ENCODE assay signal across 17 cellular contexts in genomic region chr15:68812069-68812468, GRCh38. TPM values are rescaled to one million over a fixed set of nuclear protein-coding genes. Genes with fewer than 3 reads are reported as not detected.
DNase-seq lines count a peak whose midpoint lies in the region; ATAC-seq and TF ChIP-seq lines count a peak whose summit lies in the region.
"Had no signal": no experiment of that assay in that cellular context is flagged by ENCODE, and none has a peak within 500 bp of the region (broad histone marks: within the 10 kb centered on the region; RNA-seq: fewer than 3 reads in every experiment).

No MANE protein-coding gene starts in this region.

- no peaks in the 10 kb centered on the region for H3K9me3 ChIP-seq in right cardiac atrium (ENCODE audit: control insufficient read depth, low read length)
- H3K9me3 ChIP-seq in vagina: no peaks in the 10 kb centered on the region

- CTCF ChIA-PET in HEK293T (lab: Yijun Ruan, JAX): interaction anchor here (0.8 kb wide), 1 partner anchor 64 kb away, joined by 3 read pairs; no protein-coding TSS in a partner anchor

- peak overlapping the region; percentile 51 for H3K27ac ChIP-seq in right cardiac atrium (ENCODE audit: low read length)
- H3K27ac ChIP-seq in vagina: peak overlapping the region; percentile 62

- H3K27me3 Mint-ChIP-seq in activated T-helper 1 cell treated with anti-CD3 and anti-CD28 coated beads, Interleukin-12 subunit alpha, Interleukin-12 subunit beta, Interleukin-2, Interleukin-4 antibody, amounts not matched to agents 30 ng/mL and 10 ng/mL and 1 ng/mL, durations not matched to agents 14 hours and 24 hours and 36 hours (ENCODE audit: insufficient read depth): no peaks in the 10 kb centered on the region
- H3K27me3 Mint-ChIP-seq in naive B cell: no peaks in the 10 kb centered on the region
- H3K27me3 Mint-ChIP-seq: activated naive CD8-positive, alpha-beta T cell treated with anti-CD3 and anti-CD28 coated beads, Interleukin-2, amount 10 ng/mL, durations not matched to agents 7 days and 5 days had no signal

- no peak for TF ChIP-seq CTCF in vagina (IDR thresholded peaks at IDR 0.05)

- intact Hi-C loops in right cardiac atrium (cut with DNase I): loop anchor here in 1 of 4 donors (10.0 kb wide), 1 partner anchor 107 kb away; no protein-coding TSS in a partner anchor
- intact Hi-C loops in left ventricle myocardium superior (cut with micrococcal nuclease): no loop called here
- intact Hi-C loops in activated T-helper 1 cell treated with anti-CD3 and anti-CD28 coated beads, Interleukin-12 subunit alpha, Interleukin-12 subunit beta, Interleukin-2, Interleukin-4 antibody, amounts not matched to agents 30 ng/mL and 10 ng/mL and 1 ng/mL, durations not matched to agents 14 hours and 24 hours and 36 hours (cut with micrococcal nuclease): loop anchor here (10.0 kb wide), 2 partner anchors 757 to 943 kb away; partner anchors contain the start of gene PIAS1
- intact Hi-C loops in vagina (cut with DNase I): no loop called here

- ATAC-seq in right cardiac atrium (no peak), left ventricle myocardium superior (no peak), naive B cell (ENCODE audit: low read depth in 2 of 2) (no peak)
- ATAC-seq: activated CD4-positive, CD25-positive, alpha-beta regulatory T cell treated with anti-CD3 and anti-CD28 coated beads, Interleukin-2, amount 50 U/mL, for 24 hours had no signal

- TF ChIP-seq POLR2A in vagina (IDR thresholded peaks at IDR 0.05): no peak

- no peaks in the 10 kb centered on the region for H3K36me3 ChIP-seq in vagina

- H3K4me1 Mint-ChIP-seq in activated T-helper 1 cell treated with anti-CD3 and anti-CD28 coated beads, Interleukin-12 subunit alpha, Interleukin-12 subunit beta, Interleukin-2, Interleukin-4 antibody, amounts not matched to agents 30 ng/mL and 10 ng/mL and 1 ng/mL, durations not matched to agents 14 hours and 24 hours and 36 hours (ENCODE audit: low read depth): peaks cover 85% of the 10 kb centered on the region
- H3K4me1 Mint-ChIP-seq in naive B cell: peaks cover 78 to 92% (median 89%) of the 10 kb centered on the region in 3 donors

- DNase-seq in right cardiac atrium: peak in 1 of 3 donors; percentile 49
- DNase-seq in left ventricle myocardium superior: no peak
- no peak for DNase-seq in activated T-helper 1 cell treated with anti-CD3 and anti-CD28 coated beads, Interleukin-12 subunit alpha, Interleukin-12 subunit beta, Interleukin-2, Interleukin-4 antibody, amounts not matched to agents 30 ng/mL and 10 ng/mL and 1 ng/mL, durations not matched to agents 14 hours and 24 hours and 36 hours (ENCODE audit: low spot score)
- DNase-seq in naive B cell: no peak
- DNase-seq in vagina (ENCODE audit: extremely low spot score in 2 of 2): peak in 1 of 2 donors; percentile 78
- no peak for DNase-seq in HEK293T (ENCODE audit: extremely low spot score)
- DNase-seq in NCI-H2107 treated with DMSO at 0.1 percent for 48 hours (lab: John Stamatoyannopoulos, UW; ENCODE audit: unreplicated experiment): no peak
- no peak for DNase-seq in NK-92 (lab: John Stamatoyannopoulos, UW; ENCODE audit: unreplicated experiment)
- DNase-seq: activated naive CD8-positive, alpha-beta T cell treated with anti-CD3 and anti-CD28 coated beads, Interleukin-2, amount 10 ng/mL, durations not matched to agents 7 days and 5 days; activated T-cell treated with anti-CD3 and anti-CD28 coated beads for 4 hours; cerebellar nuclear complex; DMS53; immature natural killer cell; midbrain; NCI-H1417; NCI-H226 had no signal

- no peaks in the 10 kb centered on the region for H3K27me3 ChIP-seq in right cardiac atrium (ENCODE audit: control insufficient read depth, insufficient read depth)
- H3K27me3 ChIP-seq in vagina: no peaks in the 10 kb centered on the region

- WGBS in right cardiac atrium: 82% methylated on average over 8 of the region's 8 CpGs

- H3K27ac Mint-ChIP-seq in activated T-helper 1 cell treated with anti-CD3 and anti-CD28 coated beads, Interleukin-12 subunit alpha, Interleukin-12 subunit beta, Interleukin-2, Interleukin-4 antibody, amounts not matched to agents 30 ng/mL and 10 ng/mL and 1 ng/mL, durations not matched to agents 14 hours and 24 hours and 36 hours: peak overlapping the region; percentile 53
- peak overlapping the region in 4 of 6 donors; percentile 30 to 79 (median 74) for H3K27ac Mint-ChIP-seq in naive B cell
- H3K27ac Mint-ChIP-seq: activated naive CD8-positive, alpha-beta T cell treated with anti-CD3 and anti-CD28 coated beads, Interleukin-2, amount 10 ng/mL, durations not matched to agents 7 days and 5 days had no signal

- POLR2A ChIA-PET in HEK293T (lab: Yijun Ruan, JAX): interaction anchor here (1.6 kb wide), 1 partner anchor 17 kb away, joined by 4 read pairs; no protein-coding TSS in a partner anchor

- peaks cover 60% of the 10 kb centered on the region for H3K4me1 ChIP-seq in right cardiac atrium (ENCODE audit: control insufficient read depth, insufficient read depth, low read length)
- H3K4me1 ChIP-seq in vagina: peaks cover 74% of the 10 kb centered on the region

- H3K4me3 Mint-ChIP-seq in activated T-helper 1 cell treated with anti-CD3 and anti-CD28 coated beads, Interleukin-12 subunit alpha, Interleukin-12 subunit beta, Interleukin-2, Interleukin-4 antibody, amounts not matched to agents 30 ng/mL and 10 ng/mL and 1 ng/mL, durations not matched to agents 14 hours and 24 hours and 36 hours: no peak overlapping the region
- H3K4me3 Mint-ChIP-seq in naive B cell: peak overlapping the region in 4 of 8 donors; percentile 6 to 57 (median 24)
- H3K4me3 Mint-ChIP-seq: activated naive CD8-positive, alpha-beta T cell treated with anti-CD3 and anti-CD28 coated beads, Interleukin-2, amount 10 ng/mL, durations not matched to agents 7 days and 5 days; immature natural killer cell had no signal

- H3K4me3 ChIP-seq in right cardiac atrium (ENCODE audit: low read length) (no peak overlapping the region), vagina (no peak overlapping the region)

- peaks cover 32% of the 10 kb centered on the region for H3K36me3 Mint-ChIP-seq in activated T-helper 1 cell treated with anti-CD3 and anti-CD28 coated beads, Interleukin-12 subunit alpha, Interleukin-12 subunit beta, Interleukin-2, Interleukin-4 antibody, amounts not matched to agents 30 ng/mL and 10 ng/mL and 1 ng/mL, durations not matched to agents 14 hours and 24 hours and 36 hours (ENCODE audit: low read depth)
- peaks cover 0 to 1% of the 10 kb centered on the region in 2 donors for H3K36me3 Mint-ChIP-seq in naive B cell

- H3K9me3 Mint-ChIP-seq in activated T-helper 1 cell treated with anti-CD3 and anti-CD28 coated beads, Interleukin-12 subunit alpha, Interleukin-12 subunit beta, Interleukin-2, Interleukin-4 antibody, amounts not matched to agents 30 ng/mL and 10 ng/mL and 1 ng/mL, durations not matched to agents 14 hours and 24 hours and 36 hours: no peaks in the 10 kb centered on the region
- H3K9me3 Mint-ChIP-seq in naive B cell: no peaks in the 10 kb centered on the region
- H3K9me3 Mint-ChIP-seq: activated naive CD8-positive, alpha-beta T cell treated with anti-CD3 and anti-CD28 coated beads, Interleukin-2, amount 10 ng/mL, durations not matched to agents 7 days and 5 days; immature natural killer cell had no signal

TF ChIP-seq in HEK293T, 16 proteins besides CTCF, POLR2A, EP300 and RAD21:
- TF ChIP-seq FOXA1 (IDR thresholded peaks at IDR 0.05) (no peak), ZNF384 (IDR thresholded peaks at IDR 0.05) (no peak), SP1 (IDR thresholded peaks at IDR 0.05) (no peak), LEF1 (IDR thresholded peaks at IDR 0.05; ENCODE audit: borderline replicate concordance) (no peak), SUZ12 (IDR thresholded peaks at IDR 0.05) (no peak), L3MBTL2 (conservative IDR thresholded peaks at IDR 0.05) (no peak), FOXK2 (IDR thresholded peaks at IDR 0.05) (no peak), NFRKB (IDR thresholded peaks at IDR 0.05) (no peak), ARNT (IDR thresholded peaks at IDR 0.05) (no peak), ELF4 (IDR thresholded peaks at IDR 0.05) (no peak), HDGF (IDR thresholded peaks at IDR 0.05; ENCODE audit: borderline replicate concordance) (no peak), CTBP1 (IDR thresholded peaks at IDR 0.05; ENCODE audit: borderline replicate concordance) (no peak), PKNOX1 (IDR thresholded peaks at IDR 0.05) (no peak), BHLHE40 (IDR thresholded peaks at IDR 0.05; ENCODE audit: borderline replicate concordance) (no peak)

RNA-seq across cellular contexts. Expression of gene ANP32A, which starts 8.6 kb away (rescaled TPM):
- 100 to 1,000 TPM; 104 to 145 (median 122) TPM for total RNA-seq in right cardiac atrium
- 103 TPM for polyA plus RNA-seq in right cardiac atrium
- total RNA-seq in left ventricle myocardium superior: 138 TPM
- total RNA-seq in activated T-helper 1 cell treated with anti-CD3 and anti-CD28 coated beads, Interleukin-12 subunit alpha, Interleukin-12 subunit beta, Interleukin-2, Interleukin-4 antibody, amounts not matched to agents 30 ng/mL and 10 ng/mL and 1 ng/mL, durations not matched to agents 14 hours and 24 hours and 36 hours: 275 TPM in 2 replicates
- polyA plus RNA-seq in naive B cell (ENCODE audit: low read depth in 6 of 6): 100 to 1,000 TPM; 110 to 149 (median 131) TPM
- 55.2 TPM for total RNA-seq in vagina
